ENCODE assay signal across 8 cellular contexts in the genomic region with DNA sequence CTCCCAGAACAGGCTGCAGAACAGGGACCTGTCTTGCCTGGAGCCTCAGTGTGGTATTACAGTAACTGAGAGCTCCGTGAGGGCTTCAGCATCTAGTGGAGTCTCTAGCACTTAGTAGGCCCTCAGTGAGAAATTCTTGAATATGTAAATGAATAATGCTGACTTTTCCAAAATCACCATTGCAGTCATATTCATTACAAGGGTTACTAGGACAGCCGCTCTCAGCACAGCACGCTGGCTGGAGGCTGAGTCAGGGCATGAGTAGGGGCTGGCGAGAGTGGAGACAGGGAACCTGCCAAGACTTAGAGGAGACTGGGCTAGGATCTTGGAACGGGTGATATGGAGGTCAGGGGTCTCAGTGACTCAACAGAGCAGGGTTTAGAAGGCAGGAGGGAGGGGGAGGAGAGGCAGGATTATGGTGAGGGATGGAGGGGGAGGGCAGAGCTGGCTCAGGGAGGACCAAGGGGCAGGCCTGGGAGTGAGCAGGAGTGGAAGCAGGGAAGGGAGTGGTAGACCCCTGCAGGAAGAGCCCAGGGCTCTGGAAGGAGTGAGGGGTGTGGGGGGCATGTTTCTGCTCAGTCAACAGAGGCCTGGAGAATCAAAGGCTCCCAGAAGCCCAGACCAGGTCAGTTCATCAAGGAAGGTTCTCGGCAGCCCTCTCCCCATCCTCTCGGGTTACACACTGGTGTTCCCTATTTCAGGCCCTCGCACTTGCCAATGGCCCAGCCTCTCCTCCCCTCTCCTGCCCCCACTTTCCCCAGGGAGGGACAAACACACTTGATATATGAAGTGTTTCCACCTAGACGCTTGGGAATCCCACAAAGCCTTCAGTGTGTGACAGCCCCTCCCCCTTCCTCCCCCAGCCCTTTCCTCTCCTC. TPM values are rescaled to one million over a fixed set of nuclear protein-coding genes. Genes with fewer than 3 reads are reported as not detected.
DNase-seq lines count a peak whose midpoint lies in the region; ATAC-seq and TF ChIP-seq lines count a peak whose summit lies in the region.
"Had no signal": no experiment of that assay in that cellular context is flagged by ENCODE, and none has a peak within 500 bp of the region (broad histone marks: within the 10 kb centered on the region; RNA-seq: fewer than 3 reads in every experiment).

No MANE protein-coding gene starts in this region.

- DNase-seq in HCEC 1CT (peak; percentile 97), WERI-Rb-1 (peak; percentile 84), spleen (no peak)
- no peak for DNase-seq in activated CD8-positive, alpha-beta T cell treated with anti-CD3 and anti-CD28 coated beads for 36 hours
- DNase-seq in activated naive CD4-positive, alpha-beta T cell treated with anti-CD3 and anti-CD28 coated beads, Interleukin-2, amount 50 U/mL, for 16 hours, result no peak
- DNase-seq: activated naive CD8-positive, alpha-beta T cell treated with anti-CD3 and anti-CD28 coated beads, Interleukin-2, amount 50 U/mL, for 24 hours had no signal

- POLR2A ChIA-PET in activated CD8-positive, alpha-beta T cell treated with anti-CD3 and anti-CD28 coated beads for 36 hours (lab: Charles Lee), result no interaction called here

- H3K9me3 ChIP-seq in WERI-Rb-1 (ENCODE audit: severe bottlenecking) (no peaks in the 10 kb centered on the region), iPS-15b (ENCODE audit: control insufficient read depth, insufficient read depth, low read length) (no peaks in the 10 kb centered on the region), subcutaneous abdominal adipose tissue (ENCODE audit: control insufficient read depth in 5 of 5, low read length in 5 of 5) (no peaks in the 10 kb centered on the region), spleen (no peaks in the 10 kb centered on the region)

- no peak for TF ChIP-seq POLR2A in spleen (IDR thresholded peaks at IDR 0.05)

- H3K27ac ChIP-seq in WERI-Rb-1 (peak overlapping the region; percentile 54), subcutaneous abdominal adipose tissue (ENCODE audit: low read depth, low read length) (peak overlapping the region; percentile 81), spleen (no peak overlapping the region)

- no peaks in the 10 kb centered on the region for H3K4me1 Mint-ChIP-seq in activated CD8-positive, alpha-beta T cell treated with anti-CD3 and anti-CD28 coated beads for 36 hours (ENCODE audit: low read depth)
- H3K4me1 Mint-ChIP-seq: activated naive CD8-positive, alpha-beta T cell treated with anti-CD3 and anti-CD28 coated beads, Interleukin-2, amount 50 U/mL, for 24 hours had no signal

- WGBS in spleen, 5 donors, result 66 to 82% (median 76%) methylated on average over 9 of the region's 9 CpGs

- peaks cover 7% of the 10 kb centered on the region for H3K27me3 Mint-ChIP-seq in activated CD8-positive, alpha-beta T cell treated with anti-CD3 and anti-CD28 coated beads for 36 hours

- H3K4me1 ChIP-seq in iPS-15b (ENCODE audit: control insufficient read depth, insufficient read depth, low read length), result peaks cover 11% of the 10 kb centered on the region
- peaks cover 6 to 39% (median 24%) of the 10 kb centered on the region in 5 donors for H3K4me1 ChIP-seq in subcutaneous abdominal adipose tissue (ENCODE audit: control insufficient read depth in 5 of 5, insufficient read depth in 5 of 5, low read length in 5 of 5)
- no peaks in the 10 kb centered on the region for H3K4me1 ChIP-seq in spleen

- H3K27me3 ChIP-seq in WERI-Rb-1 (ENCODE audit: insufficient read depth, low read depth, severe bottlenecking) (no peaks in the 10 kb centered on the region), iPS-15b (ENCODE audit: control insufficient read depth, insufficient read depth, low read length) (peaks cover under 1% of the 10 kb centered on the region), subcutaneous abdominal adipose tissue (ENCODE audit: control insufficient read depth in 5 of 5, insufficient read depth in 4 of 5, low read length in 5 of 5) (peaks cover 0 to 10% (median 0%) of the 10 kb centered on the region in 5 donors), spleen (replicated peaks in 1 of 7) (peaks cover 0 to 56% (median 0%) of the 10 kb centered on the region in 7 donors)

- intact Hi-C loops in spleen (cut with DNase I; ENCODE audit: low total_unique reads), result no loop called here
- intact Hi-C loops in activated CD8-positive, alpha-beta T cell treated with anti-CD3 and anti-CD28 coated beads for 36 hours (cut with micrococcal nuclease), result no loop called here

- no peaks in the 10 kb centered on the region for H3K36me3 Mint-ChIP-seq in activated CD8-positive, alpha-beta T cell treated with anti-CD3 and anti-CD28 coated beads for 36 hours (ENCODE audit: low read depth)

- ATAC-seq in activated CD8-positive, alpha-beta T cell treated with anti-CD3 and anti-CD28 coated beads for 36 hours, result no peak
- ATAC-seq: activated naive CD8-positive, alpha-beta T cell treated with anti-CD3 and anti-CD28 coated beads, Interleukin-2, amount 50 U/mL, for 24 hours had no signal

- no peak overlapping the region for H3K4me3 Mint-ChIP-seq in activated CD8-positive, alpha-beta T cell treated with anti-CD3 and anti-CD28 coated beads for 36 hours
- H3K4me3 Mint-ChIP-seq: activated naive CD8-positive, alpha-beta T cell treated with anti-CD3 and anti-CD28 coated beads, Interleukin-2, amount 50 U/mL, for 24 hours had no signal

- CTCF ChIA-PET in activated CD8-positive, alpha-beta T cell treated with anti-CD3 and anti-CD28 coated beads for 36 hours (lab: Charles Lee), result interaction anchor here (0.7 kb wide), 1 partner anchor 66 kb away, joined by 3 read pairs; no protein-coding TSS in a partner anchor

- TF ChIP-seq CTCF in WERI-Rb-1 (IDR thresholded peaks at IDR 0.05; ENCODE audit: low read depth, low read length), result no peak
- no peak for TF ChIP-seq CTCF in spleen (IDR thresholded peaks at IDR 0.05 in 8 of 11, conservative IDR thresholded peaks at IDR 0.05 in 3 of 11)
- no peak for TF ChIP-seq CTCF in activated CD8-positive, alpha-beta T cell treated with anti-CD3 and anti-CD28 coated beads for 36 hours (IDR thresholded peaks at IDR 0.05)

- H3K4me3 ChIP-seq in WERI-Rb-1 (ENCODE audit: low read depth, low read length) (no peak overlapping the region), iPS-15b (ENCODE audit: low read depth, low read length) (no peak overlapping the region), subcutaneous abdominal adipose tissue (ENCODE audit: low read depth in 1 of 5, low read length in 5 of 5) (peak overlapping the region in 1 of 5 donors; percentile 19), spleen (no peak overlapping the region)

- H3K9me3 Mint-ChIP-seq in activated CD8-positive, alpha-beta T cell treated with anti-CD3 and anti-CD28 coated beads for 36 hours, result no peaks in the 10 kb centered on the region
- H3K9me3 Mint-ChIP-seq: activated naive CD8-positive, alpha-beta T cell treated with anti-CD3 and anti-CD28 coated beads, Interleukin-2, amount 50 U/mL, for 24 hours had no signal

- peak overlapping the region; percentile 37 for H3K9ac ChIP-seq in iPS-15b (ENCODE audit: low read depth, low read length)
- peak overlapping the region in 2 of 5 donors; percentile 1 to 30 for H3K9ac ChIP-seq in subcutaneous abdominal adipose tissue (ENCODE audit: low read length in 5 of 5)

- H3K36me3 ChIP-seq in WERI-Rb-1 (no peaks in the 10 kb centered on the region), iPS-15b (ENCODE audit: control insufficient read depth, insufficient read depth, low read length) (no peaks in the 10 kb centered on the region), subcutaneous abdominal adipose tissue (ENCODE audit: control insufficient read depth in 5 of 5, insufficient read depth in 5 of 5, low read length in 5 of 5) (no peaks in the 10 kb centered on the region), spleen (no peaks in the 10 kb centered on the region)

- no peak overlapping the region for H3K27ac Mint-ChIP-seq in activated CD8-positive, alpha-beta T cell treated with anti-CD3 and anti-CD28 coated beads for 36 hours
- H3K27ac Mint-ChIP-seq: activated naive CD8-positive, alpha-beta T cell treated with anti-CD3 and anti-CD28 coated beads, Interleukin-2, amount 50 U/mL, for 24 hours had no signal

RNA-seq across cellular contexts. Expression of a gene that starts 42.3 kb away (rescaled TPM):
- 1 to 10 TPM; 1.2 to 6.0 (median 3.1) TPM for total RNA-seq in spleen
- polyA plus RNA-seq in spleen, result 1 to 10 TPM; 2.0 to 3.8 (median 2.2) TPM
- total RNA-seq in activated CD8-positive, alpha-beta T cell treated with anti-CD3 and anti-CD28 coated beads for 36 hours, result under 1 TPM; 0.16 to 0.22 TPM

RNA-seq across cellular contexts. Expression of a gene that starts 56.7 kb away (rescaled TPM):
- total RNA-seq in spleen, result under 1 TPM in 1 of 7 donors, not detected in 6; 0.17 TPM
- under 1 TPM in 2 of 3 donors, not detected in 1; 0.04 to 0.06 TPM for polyA plus RNA-seq in spleen
- under 1 TPM; 0.16 to 0.25 TPM for total RNA-seq in activated CD8-positive, alpha-beta T cell treated with anti-CD3 and anti-CD28 coated beads for 36 hours

Comparison
In these comparisons a context has a peak if more than half of its experiments do, and no peak if none do; other contexts are left out.
1. DNase-seq: peak in HCEC 1CT (single experiment) and WERI-Rb-1 (single experiment); none in spleen (single experiment), activated CD8-positive, alpha-beta T cell treated with anti-CD3 and anti-CD28 coated beads for 36 hours (single experiment) and activated naive CD4-positive, alpha-beta T cell treated with anti-CD3 and anti-CD28 coated beads, Interleukin-2, amount 50 U/mL, for 16 hours (single experiment).
2. H3K27ac ChIP-seq: peak in WERI-Rb-1 (single experiment) and subcutaneous abdominal adipose tissue (single experiment); none in spleen (0 of 8).